In genomic region chr18:66495844-66496243, GRCh38 we compare ENCODE assay signal across 9 cellular contexts.
DNase-seq lines count a peak whose midpoint lies in the region; ATAC-seq and TF ChIP-seq lines count a peak whose summit lies in the region.
"Had no signal": no experiment of that assay in that cellular context is flagged by ENCODE, and none has a peak within 500 bp of the region (broad histone marks: within the 10 kb centered on the region; RNA-seq: fewer than 3 reads in every experiment).

No MANE protein-coding gene starts in this region.

- H3K36me3 Mint-ChIP-seq in activated CD4-positive, alpha-beta T cell treated with anti-CD3 and anti-CD28 coated beads for 36 hours (ENCODE audit: low read depth) = no peaks in the 10 kb centered on the region

- H3K9ac ChIP-seq in colonic mucosa (ENCODE audit: low read depth in 2 of 2, low read length in 2 of 2) (no peak overlapping the region), mesendoderm (ENCODE audit: low read length) (no peak overlapping the region)

- no peak overlapping the region for H3K18ac ChIP-seq in mesendoderm (ENCODE audit: low read length)

- H2AK5ac ChIP-seq in mesendoderm (ENCODE audit: low read length) = no peak overlapping the region

- no peaks in the 10 kb centered on the region for H3K79me2 ChIP-seq in mesendoderm (ENCODE audit: control insufficient read depth, insufficient read depth, low read length)

- no peak overlapping the region for H3K4ac ChIP-seq in mesendoderm (ENCODE audit: low read depth, low read length)

- no peak overlapping the region for H4K5ac ChIP-seq in mesendoderm (ENCODE audit: low read length)

- no peak overlapping the region for H2BK15ac ChIP-seq in mesendoderm (replicated peaks; ENCODE audit: low read depth)

- H3K36me3 ChIP-seq in colonic mucosa (no peaks in the 10 kb centered on the region), mesendoderm (ENCODE audit: control insufficient read depth, insufficient read depth, low read length) (no peaks in the 10 kb centered on the region)

- WGBS in mesendoderm (ENCODE audit: extremely low coverage, insufficient coverage, low lambda C conversion rate) = no CpG with 5 or more reads among the region's 3 CpGs
- 37 to 48% methylated on average over 3 of the region's 3 CpGs for WGBS in lower leg skin, 2 donors

- no peak for TF ChIP-seq POLR2A in lower leg skin (IDR thresholded peaks at IDR 0.05)

- H2BK5ac ChIP-seq in mesendoderm (ENCODE audit: low read length) = no peak overlapping the region

- H2BK120ac ChIP-seq in mesendoderm (ENCODE audit: low read depth, low read length) = no peak overlapping the region

- peak; percentile 37 for TF ChIP-seq CTCF in colonic mucosa (IDR thresholded peaks at IDR 0.05)
- TF ChIP-seq CTCF in lower leg skin (IDR thresholded peaks at IDR 0.05) = no peak

- CTCF ChIA-PET in activated CD4-positive, alpha-beta T cell treated with anti-CD3 and anti-CD28 coated beads for 36 hours (lab: Charles Lee) = no interaction called here

- H3K4me1 ChIP-seq in colonic mucosa (no peaks in the 10 kb centered on the region), mesendoderm (ENCODE audit: control insufficient read depth, low read depth, low read length) (no peaks in the 10 kb centered on the region)

- no peak overlapping the region for H4K8ac ChIP-seq in mesendoderm (ENCODE audit: low read depth, low read length)

- H3K4me3 ChIP-seq in colonic mucosa (no peak overlapping the region), mesendoderm (ENCODE audit: low read length) (no peak overlapping the region), lower leg skin (ENCODE audit: low read depth, poor library complexity, severe bottlenecking) (no peak overlapping the region)
- H3K4me3 ChIP-seq: skin epidermis had no signal

- DNase-seq in activated CD4-positive, alpha-beta T cell treated with anti-CD3 and anti-CD28 coated beads for 36 hours = peak; percentile 46
- no peak for DNase-seq in activated CD4-positive, alpha-beta T cell treated with anti-CD3 and anti-CD28 coated beads, Interleukin-2, amount 50 U/mL, for 4 hours
- DNase-seq in HK-2 (ENCODE audit: unreplicated experiment) = peak; percentile 49
- DNase-seq in NCI-H82 (lab: John Stamatoyannopoulos, UW) = peak; percentile 88
- peak; percentile 49 for DNase-seq in colonic mucosa
- peak; percentile 82 for DNase-seq in mesendoderm
- DNase-seq in lower leg skin (ENCODE audit: low spot score in 2 of 2) = no peak

- no peak overlapping the region for H3K4me3 Mint-ChIP-seq in activated CD4-positive, alpha-beta T cell treated with anti-CD3 and anti-CD28 coated beads for 36 hours

- H3K4me2 ChIP-seq in mesendoderm (ENCODE audit: low read length) = no peak overlapping the region

- H3K9me3 Mint-ChIP-seq in activated CD4-positive, alpha-beta T cell treated with anti-CD3 and anti-CD28 coated beads for 36 hours (ENCODE audit: low read depth) = peaks cover 3% of the 10 kb centered on the region

- H3K27me3 Mint-ChIP-seq in activated CD4-positive, alpha-beta T cell treated with anti-CD3 and anti-CD28 coated beads for 36 hours = no peaks in the 10 kb centered on the region

- H3K27me3 ChIP-seq in colonic mucosa = no peaks in the 10 kb centered on the region
- no peaks in the 10 kb centered on the region for H3K27me3 ChIP-seq in mesendoderm (ENCODE audit: insufficient read depth, low read length, poor library complexity)

- H3K4me1 Mint-ChIP-seq in activated CD4-positive, alpha-beta T cell treated with anti-CD3 and anti-CD28 coated beads for 36 hours = no peaks in the 10 kb centered on the region

- ATAC-seq in activated CD4-positive, alpha-beta T cell treated with anti-CD3 and anti-CD28 coated beads for 36 hours = no peak
- no peak for ATAC-seq in GM18873 (IDR thresholded peaks at IDR 0.05; ENCODE audit: low FRiP score, unreplicated experiment)

- POLR2A ChIA-PET in activated CD4-positive, alpha-beta T cell treated with anti-CD3 and anti-CD28 coated beads for 36 hours (lab: Charles Lee) = no interaction called here

- H3K27ac ChIP-seq in colonic mucosa = no peak overlapping the region
- no peak overlapping the region for H3K27ac ChIP-seq in mesendoderm (ENCODE audit: low read depth, low read length)
- H3K27ac ChIP-seq: skin epidermis had no signal

- intact Hi-C loops in activated CD4-positive, alpha-beta T cell treated with anti-CD3 and anti-CD28 coated beads for 36 hours (cut with DNase I, micrococcal nuclease) = no loop called here
- intact Hi-C loops in colonic mucosa (cut with DNase I) = loop anchor here (10.0 kb wide), 1 partner anchor 771 kb away; no protein-coding TSS in a partner anchor
- intact Hi-C loops in lower leg skin (cut with DNase I; ENCODE audit: low total_unique reads) = no loop called here

- H3K27ac Mint-ChIP-seq in activated CD4-positive, alpha-beta T cell treated with anti-CD3 and anti-CD28 coated beads for 36 hours = no peak overlapping the region

- H3K56ac ChIP-seq in mesendoderm (ENCODE audit: low read length) = no peak overlapping the region

- no peak overlapping the region for H3K23ac ChIP-seq in mesendoderm (ENCODE audit: low read length)

- H3K9me3 ChIP-seq in colonic mucosa = no peaks in the 10 kb centered on the region

- H3K79me1 ChIP-seq in mesendoderm (ENCODE audit: low read length) = no peaks in the 10 kb centered on the region

Comparison
In these comparisons a context has a peak if more than half of its experiments do, and no peak if none do; other contexts are left out.
1. DNase-seq: peak in activated CD4-positive, alpha-beta T cell treated with anti-CD3 and anti-CD28 coated beads for 36 hours (single experiment), HK-2 (single experiment), NCI-H82 (single experiment), colonic mucosa (single experiment) and mesendoderm (single experiment); none in activated CD4-positive, alpha-beta T cell treated with anti-CD3 and anti-CD28 coated beads, Interleukin-2, amount 50 U/mL, for 4 hours (0 of 2) and lower leg skin (0 of 2).